1 cellular context compared by ENCODE assay signal in genomic region chr20:63744574-63745423, GRCh38.
A peak's percentile ranks its signal among the peaks of the same experiment; 100 is the strongest.
TF ChIP-seq lines count a peak whose summit lies in the region.

No MANE protein-coding gene starts in this region.

TF ChIP-seq in HepG2, 621 proteins besides CTCF, POLR2A, EP300 and RAD21 (continued from another document and continues in another):
- TF ChIP-seq, protein P1, sequence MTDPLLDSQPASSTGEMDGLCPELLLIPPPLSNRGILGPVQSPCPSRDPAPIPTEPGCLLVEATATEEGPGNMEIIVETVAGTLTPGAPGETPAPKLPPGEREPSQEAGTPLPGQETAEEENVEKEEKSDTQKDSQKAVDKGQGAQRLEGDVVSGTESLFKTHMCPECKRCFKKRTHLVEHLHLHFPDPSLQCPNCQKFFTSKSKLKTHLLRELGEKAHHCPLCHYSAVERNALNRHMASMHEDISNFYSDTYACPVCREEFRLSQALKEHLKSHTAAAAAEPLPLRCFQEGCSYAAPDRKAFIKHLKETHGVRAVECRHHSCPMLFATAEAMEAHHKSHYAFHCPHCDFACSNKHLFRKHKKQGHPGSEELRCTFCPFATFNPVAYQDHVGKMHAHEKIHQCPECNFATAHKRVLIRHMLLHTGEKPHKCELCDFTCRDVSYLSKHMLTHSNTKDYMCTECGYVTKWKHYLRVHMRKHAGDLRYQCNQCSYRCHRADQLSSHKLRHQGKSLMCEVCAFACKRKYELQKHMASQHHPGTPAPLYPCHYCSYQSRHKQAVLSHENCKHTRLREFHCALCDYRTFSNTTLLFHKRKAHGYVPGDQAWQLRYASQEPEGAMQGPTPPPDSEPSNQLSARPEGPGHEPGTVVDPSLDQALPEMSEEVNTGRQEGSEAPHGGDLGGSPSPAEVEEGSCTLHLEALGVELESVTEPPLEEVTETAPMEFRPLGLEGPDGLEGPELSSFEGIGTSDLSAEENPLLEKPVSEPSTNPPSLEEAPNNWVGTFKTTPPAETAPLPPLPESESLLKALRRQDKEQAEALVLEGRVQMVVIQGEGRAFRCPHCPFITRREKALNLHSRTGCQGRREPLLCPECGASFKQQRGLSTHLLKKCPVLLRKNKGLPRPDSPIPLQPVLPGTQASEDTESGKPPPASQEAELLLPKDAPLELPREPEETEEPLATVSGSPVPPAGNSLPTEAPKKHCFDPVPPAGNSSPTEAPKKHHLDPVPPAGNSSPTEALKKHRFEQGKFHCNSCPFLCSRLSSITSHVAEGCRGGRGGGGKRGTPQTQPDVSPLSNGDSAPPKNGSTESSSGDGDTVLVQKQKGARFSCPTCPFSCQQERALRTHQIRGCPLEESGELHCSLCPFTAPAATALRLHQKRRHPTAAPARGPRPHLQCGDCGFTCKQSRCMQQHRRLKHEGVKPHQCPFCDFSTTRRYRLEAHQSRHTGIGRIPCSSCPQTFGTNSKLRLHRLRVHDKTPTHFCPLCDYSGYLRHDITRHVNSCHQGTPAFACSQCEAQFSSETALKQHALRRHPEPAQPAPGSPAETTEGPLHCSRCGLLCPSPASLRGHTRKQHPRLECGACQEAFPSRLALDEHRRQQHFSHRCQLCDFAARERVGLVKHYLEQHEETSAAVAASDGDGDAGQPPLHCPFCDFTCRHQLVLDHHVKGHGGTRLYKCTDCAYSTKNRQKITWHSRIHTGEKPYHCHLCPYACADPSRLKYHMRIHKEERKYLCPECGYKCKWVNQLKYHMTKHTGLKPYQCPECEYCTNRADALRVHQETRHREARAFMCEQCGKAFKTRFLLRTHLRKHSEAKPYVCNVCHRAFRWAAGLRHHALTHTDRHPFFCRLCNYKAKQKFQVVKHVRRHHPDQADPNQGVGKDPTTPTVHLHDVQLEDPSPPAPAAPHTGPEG (CRISPR knock-in tag; IDR thresholded peaks at IDR 0.05): no peak
- TF ChIP-seq, protein P2, sequence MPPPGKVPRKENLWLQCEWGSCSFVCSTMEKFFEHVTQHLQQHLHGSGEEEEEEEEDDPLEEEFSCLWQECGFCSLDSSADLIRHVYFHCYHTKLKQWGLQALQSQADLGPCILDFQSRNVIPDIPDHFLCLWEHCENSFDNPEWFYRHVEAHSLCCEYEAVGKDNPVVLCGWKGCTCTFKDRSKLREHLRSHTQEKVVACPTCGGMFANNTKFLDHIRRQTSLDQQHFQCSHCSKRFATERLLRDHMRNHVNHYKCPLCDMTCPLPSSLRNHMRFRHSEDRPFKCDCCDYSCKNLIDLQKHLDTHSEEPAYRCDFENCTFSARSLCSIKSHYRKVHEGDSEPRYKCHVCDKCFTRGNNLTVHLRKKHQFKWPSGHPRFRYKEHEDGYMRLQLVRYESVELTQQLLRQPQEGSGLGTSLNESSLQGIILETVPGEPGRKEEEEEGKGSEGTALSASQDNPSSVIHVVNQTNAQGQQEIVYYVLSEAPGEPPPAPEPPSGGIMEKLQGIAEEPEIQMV (CRISPR knock-in tag; IDR thresholded peaks at IDR 0.05; ENCODE audit: low read depth): peak; percentile 74; the same call in 1 of the 2 replicates
- TF ChIP-seq, protein P3, sequence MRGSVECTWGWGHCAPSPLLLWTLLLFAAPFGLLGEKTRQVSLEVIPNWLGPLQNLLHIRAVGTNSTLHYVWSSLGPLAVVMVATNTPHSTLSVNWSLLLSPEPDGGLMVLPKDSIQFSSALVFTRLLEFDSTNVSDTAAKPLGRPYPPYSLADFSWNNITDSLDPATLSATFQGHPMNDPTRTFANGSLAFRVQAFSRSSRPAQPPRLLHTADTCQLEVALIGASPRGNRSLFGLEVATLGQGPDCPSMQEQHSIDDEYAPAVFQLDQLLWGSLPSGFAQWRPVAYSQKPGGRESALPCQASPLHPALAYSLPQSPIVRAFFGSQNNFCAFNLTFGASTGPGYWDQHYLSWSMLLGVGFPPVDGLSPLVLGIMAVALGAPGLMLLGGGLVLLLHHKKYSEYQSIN (CRISPR knock-in tag; IDR thresholded peaks at IDR 0.05; ENCODE audit: borderline replicate concordance): no peak
- TF ChIP-seq ZNF724P (CRISPR knock-in tag; IDR thresholded peaks at IDR 0.05; ENCODE audit: borderline replicate concordance) (peak; percentile 54; the same call in 1 of the 2 replicates), ZNF446 (CRISPR knock-in tag; IDR thresholded peaks at IDR 0.05) (peak; percentile 14; the same call in 1 of the 2 replicates), ARNT (IDR thresholded peaks at IDR 0.05) (no peak), AKAP8 (CRISPR knock-in tag; IDR thresholded peaks at IDR 0.05) (no peak; the same call in 1 of the 2 replicates), ZNF589 (CRISPR knock-in tag; conservative IDR thresholded peaks at IDR 0.05) (no peak), HNF4G (IDR thresholded peaks at IDR 0.05; ENCODE audit: borderline replicate concordance, low read depth, low read length) (peak; percentile 67), HNF4G (CRISPR knock-in tag; IDR thresholded peaks at IDR 0.05; ENCODE audit: borderline replicate concordance, low read depth) (0 out of 2 replicates have a peak, but pooled peaks have one; percentile 22), NFAT5 (CRISPR knock-in tag; IDR thresholded peaks at IDR 0.05) (0 out of 2 replicates have a peak, but pooled peaks have one; percentile 19), ZNF562 (CRISPR knock-in tag; IDR thresholded peaks at IDR 0.05; ENCODE audit: borderline replicate concordance) (no peak), TAF15 (IDR thresholded peaks at IDR 0.05; ENCODE audit: low read depth, low read length, poor library complexity, severe bottlenecking) (peak; percentile 97), HMG20B (CRISPR knock-in tag; conservative IDR thresholded peaks at IDR 0.05) (no peak), AFF4 (CRISPR knock-in tag; IDR thresholded peaks at IDR 0.05) (no peak), SRSF4 (IDR thresholded peaks at IDR 0.05; ENCODE audit: low read depth, low read length, poor library complexity, severe bottlenecking) (no peak), CCAR2 (optimal IDR thresholded peaks at IDR 0.05; ENCODE audit: low read depth, low read length) (no peak), ZNF547 (CRISPR knock-in tag; IDR thresholded peaks at IDR 0.05) (peak; percentile 9; the same call in 1 of the 2 replicates), NCOA2 (CRISPR knock-in tag; IDR thresholded peaks at IDR 0.05) (no peak), ZNF772 (CRISPR knock-in tag; IDR thresholded peaks at IDR 0.05) (no peak), ZFP90 (CRISPR knock-in tag; IDR thresholded peaks at IDR 0.05; ENCODE audit: borderline replicate concordance) (no peak), SATB2 (CRISPR knock-in tag; IDR thresholded peaks at IDR 0.05) (no peak), ZNF782 (CRISPR knock-in tag; IDR thresholded peaks at IDR 0.05; ENCODE audit: borderline replicate concordance) (no peak), NFYB (CRISPR knock-in tag; IDR thresholded peaks at IDR 0.05) (no peak), ZUFSP (CRISPR knock-in tag; IDR thresholded peaks at IDR 0.05; ENCODE audit: borderline replicate concordance) (no peak), ZNF879 (CRISPR knock-in tag; IDR thresholded peaks at IDR 0.05) (no peak)
- TF ChIP-seq, protein P4, sequence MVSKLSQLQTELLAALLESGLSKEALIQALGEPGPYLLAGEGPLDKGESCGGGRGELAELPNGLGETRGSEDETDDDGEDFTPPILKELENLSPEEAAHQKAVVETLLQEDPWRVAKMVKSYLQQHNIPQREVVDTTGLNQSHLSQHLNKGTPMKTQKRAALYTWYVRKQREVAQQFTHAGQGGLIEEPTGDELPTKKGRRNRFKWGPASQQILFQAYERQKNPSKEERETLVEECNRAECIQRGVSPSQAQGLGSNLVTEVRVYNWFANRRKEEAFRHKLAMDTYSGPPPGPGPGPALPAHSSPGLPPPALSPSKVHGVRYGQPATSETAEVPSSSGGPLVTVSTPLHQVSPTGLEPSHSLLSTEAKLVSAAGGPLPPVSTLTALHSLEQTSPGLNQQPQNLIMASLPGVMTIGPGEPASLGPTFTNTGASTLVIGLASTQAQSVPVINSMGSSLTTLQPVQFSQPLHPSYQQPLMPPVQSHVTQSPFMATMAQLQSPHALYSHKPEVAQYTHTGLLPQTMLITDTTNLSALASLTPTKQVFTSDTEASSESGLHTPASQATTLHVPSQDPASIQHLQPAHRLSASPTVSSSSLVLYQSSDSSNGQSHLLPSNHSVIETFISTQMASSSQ (IDR thresholded peaks at IDR 0.05; ENCODE audit: low read depth): no peak
- TF ChIP-seq, protein P4 (CRISPR knock-in tag; IDR thresholded peaks at IDR 0.05; ENCODE audit: borderline replicate concordance): peak; percentile 61; the same call in 1 of the 2 replicates
- TF ChIP-seq, protein P5, sequence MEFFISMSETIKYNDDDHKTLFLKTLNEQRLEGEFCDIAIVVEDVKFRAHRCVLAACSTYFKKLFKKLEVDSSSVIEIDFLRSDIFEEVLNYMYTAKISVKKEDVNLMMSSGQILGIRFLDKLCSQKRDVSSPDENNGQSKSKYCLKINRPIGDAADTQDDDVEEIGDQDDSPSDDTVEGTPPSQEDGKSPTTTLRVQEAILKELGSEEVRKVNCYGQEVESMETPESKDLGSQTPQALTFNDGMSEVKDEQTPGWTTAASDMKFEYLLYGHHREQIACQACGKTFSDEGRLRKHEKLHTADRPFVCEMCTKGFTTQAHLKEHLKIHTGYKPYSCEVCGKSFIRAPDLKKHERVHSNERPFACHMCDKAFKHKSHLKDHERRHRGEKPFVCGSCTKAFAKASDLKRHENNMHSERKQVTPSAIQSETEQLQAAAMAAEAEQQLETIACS (CRISPR knock-in tag; IDR thresholded peaks at IDR 0.05): no peak
